Comparison of ENCODE assay signal across 1 cellular context in the genomic region with DNA sequence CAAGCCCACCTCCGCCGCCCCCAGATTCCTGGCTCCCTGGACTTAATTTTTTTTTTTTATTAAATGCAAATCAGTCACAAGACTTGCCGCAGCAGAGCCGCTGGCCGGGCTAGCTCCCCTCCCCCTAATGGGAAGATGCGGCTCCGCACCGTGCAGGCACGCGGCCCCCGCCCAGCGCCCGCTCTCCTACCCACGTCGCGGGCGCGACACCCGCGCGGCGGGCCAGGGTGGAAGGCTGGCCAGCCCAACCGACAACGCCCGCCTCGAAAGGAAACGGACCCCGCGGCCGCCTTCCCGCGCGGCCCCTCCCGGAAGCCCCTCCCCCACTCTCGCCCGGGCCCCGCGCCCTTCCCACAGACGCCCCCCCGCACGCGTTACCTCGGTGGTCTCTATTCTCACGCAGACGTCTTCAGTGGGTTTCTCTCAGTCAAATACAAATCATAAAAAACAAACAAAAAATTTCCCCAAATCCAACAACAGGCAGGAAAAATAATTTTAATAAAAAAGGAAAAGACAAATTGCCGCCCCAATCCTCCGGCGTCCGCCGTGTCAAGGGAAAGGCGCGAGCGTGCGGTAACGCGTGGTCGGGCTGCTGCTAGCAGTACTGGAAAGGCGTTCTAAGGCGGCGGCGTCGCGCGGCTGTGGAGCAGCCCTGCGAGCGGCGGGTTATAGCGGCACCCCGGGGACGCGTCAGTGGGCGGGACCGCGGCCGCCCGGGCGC.
A peak's percentile ranks its signal among the peaks of the same experiment; 100 is the strongest.
TF ChIP-seq lines count a peak whose summit lies in the region.

SLC38A2 (minus strand) TSS at position 643 of the 721 bp plus-strand sequence. CDS start 1,480 bp downstream, outside the sequence.

TF ChIP-seq in K562, 482 proteins besides CTCF, POLR2A, EP300 and RAD21 (continued from another document):
- no peak for TF ChIP-seq ZNF518B (CRISPR knock-in tag; IDR thresholded peaks at IDR 0.05)
- no peak for TF ChIP-seq DPF2 (IDR thresholded peaks at IDR 0.05)
- no peak for TF ChIP-seq TCFL5 (CRISPR knock-in tag; conservative IDR thresholded peaks at IDR 0.05)
- TF ChIP-seq, protein P1, sequence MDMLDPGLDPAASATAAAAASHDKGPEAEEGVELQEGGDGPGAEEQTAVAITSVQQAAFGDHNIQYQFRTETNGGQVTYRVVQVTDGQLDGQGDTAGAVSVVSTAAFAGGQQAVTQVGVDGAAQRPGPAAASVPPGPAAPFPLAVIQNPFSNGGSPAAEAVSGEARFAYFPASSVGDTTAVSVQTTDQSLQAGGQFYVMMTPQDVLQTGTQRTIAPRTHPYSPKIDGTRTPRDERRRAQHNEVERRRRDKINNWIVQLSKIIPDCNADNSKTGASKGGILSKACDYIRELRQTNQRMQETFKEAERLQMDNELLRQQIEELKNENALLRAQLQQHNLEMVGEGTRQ (CRISPR knock-in tag; IDR thresholded peaks at IDR 0.05) = no peak
- TF ChIP-seq, protein P2, sequence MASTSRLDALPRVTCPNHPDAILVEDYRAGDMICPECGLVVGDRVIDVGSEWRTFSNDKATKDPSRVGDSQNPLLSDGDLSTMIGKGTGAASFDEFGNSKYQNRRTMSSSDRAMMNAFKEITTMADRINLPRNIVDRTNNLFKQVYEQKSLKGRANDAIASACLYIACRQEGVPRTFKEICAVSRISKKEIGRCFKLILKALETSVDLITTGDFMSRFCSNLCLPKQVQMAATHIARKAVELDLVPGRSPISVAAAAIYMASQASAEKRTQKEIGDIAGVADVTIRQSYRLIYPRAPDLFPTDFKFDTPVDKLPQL (IDR thresholded peaks at IDR 0.05; ENCODE audit: extremely low read depth, insufficient read length) = peak; percentile 55
- peak; percentile 87; the same call in 1 of the 2 replicates for TF ChIP-seq ZBTB7A (IDR thresholded peaks at IDR 0.05; ENCODE audit: borderline replicate concordance, control insufficient read depth, low read depth, low read length)
- TF ChIP-seq ZNF212 (CRISPR knock-in tag; IDR thresholded peaks at IDR 0.05) = no peak
- TF ChIP-seq JUN (IDR thresholded peaks at IDR 0.05; ENCODE audit: borderline replicate concordance, low read depth, low read length) = peak; percentile 14; the same call in 1 of the 2 replicates
- TF ChIP-seq JUN (CRISPR knock-in tag; IDR thresholded peaks at IDR 0.05; ENCODE audit: borderline replicate concordance) = no peak
- TF ChIP-seq ZNF561 (CRISPR knock-in tag; conservative IDR thresholded peaks at IDR 0.05) = no peak
- TF ChIP-seq CBX5 (IDR thresholded peaks at IDR 0.05; ENCODE audit: borderline replicate concordance, low read depth) = no peak
- no peak for TF ChIP-seq BCL6 (CRISPR knock-in tag; IDR thresholded peaks at IDR 0.05)
- TF ChIP-seq ZKSCAN1 (IDR thresholded peaks at IDR 0.05; ENCODE audit: low read depth, low read length) = peak; percentile 50; the same call in 1 of the 2 replicates
- no peak for TF ChIP-seq KDM1A (IDR thresholded peaks at IDR 0.05)
- TF ChIP-seq ZNF436 (CRISPR knock-in tag; IDR thresholded peaks at IDR 0.05) = no peak
- peak; percentile 30; the same call in 1 of the 2 replicates for TF ChIP-seq HIVEP1 (CRISPR knock-in tag; IDR thresholded peaks at IDR 0.05)
